Comparison of ENCODE assay signal across 1 cellular context in the genomic region with DNA sequence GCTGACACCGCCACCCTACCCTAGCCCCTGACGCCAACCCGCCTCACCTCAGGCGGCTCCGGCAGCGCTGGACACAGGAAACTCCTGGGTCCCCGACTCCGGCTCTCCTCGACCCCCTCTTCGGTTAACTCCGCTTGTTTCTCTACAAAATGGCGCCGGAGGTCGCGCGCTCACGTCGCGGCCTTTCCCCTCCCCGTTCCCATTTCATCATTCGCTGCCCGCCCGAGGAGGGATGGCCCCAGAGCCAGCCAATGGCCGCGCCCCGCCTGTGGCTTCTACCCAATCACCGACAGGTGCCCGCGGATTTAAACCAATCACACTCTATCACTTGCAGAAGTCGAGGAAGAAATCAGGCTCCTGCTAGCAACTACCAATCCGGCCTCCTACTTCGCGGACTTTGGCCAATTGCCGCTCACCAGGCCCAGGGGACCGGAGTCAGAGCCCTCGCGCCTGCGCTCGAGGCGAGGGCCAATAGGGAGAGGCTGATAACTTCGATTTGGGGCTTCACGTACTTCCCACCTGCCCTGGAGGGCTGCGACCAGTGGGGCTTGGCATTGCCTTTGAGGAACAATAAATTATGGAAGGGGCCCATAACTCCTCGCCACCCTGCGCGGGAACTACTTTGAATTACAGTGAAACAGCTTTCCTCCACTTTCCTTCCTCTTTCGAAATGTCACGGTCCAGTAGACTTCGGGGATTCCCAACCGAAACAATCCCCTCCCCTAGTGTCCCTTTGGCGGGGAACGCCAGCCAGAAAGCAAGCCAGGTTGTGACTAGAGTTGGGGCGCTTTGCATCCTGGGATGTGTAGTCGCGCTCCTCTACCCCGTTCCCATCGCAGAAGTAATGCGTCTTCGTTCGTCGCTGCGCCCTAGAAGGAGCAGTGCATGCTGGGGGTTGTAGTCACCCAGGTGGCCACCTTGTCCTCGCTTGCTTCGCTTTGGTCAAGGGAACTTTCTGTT.
A peak's percentile ranks its signal among the peaks of the same experiment; 100 is the strongest.
TF ChIP-seq lines count a peak whose summit lies in the region.

A gene (minus strand): TSS at position 146 of the 960 bp plus-strand sequence. CDS start 30,489 bp downstream, outside the sequence.

TF ChIP-seq in K562, 482 proteins besides CTCF, POLR2A, EP300 and RAD21 (continued from another document and continues in another):
- TF ChIP-seq, protein P1, sequence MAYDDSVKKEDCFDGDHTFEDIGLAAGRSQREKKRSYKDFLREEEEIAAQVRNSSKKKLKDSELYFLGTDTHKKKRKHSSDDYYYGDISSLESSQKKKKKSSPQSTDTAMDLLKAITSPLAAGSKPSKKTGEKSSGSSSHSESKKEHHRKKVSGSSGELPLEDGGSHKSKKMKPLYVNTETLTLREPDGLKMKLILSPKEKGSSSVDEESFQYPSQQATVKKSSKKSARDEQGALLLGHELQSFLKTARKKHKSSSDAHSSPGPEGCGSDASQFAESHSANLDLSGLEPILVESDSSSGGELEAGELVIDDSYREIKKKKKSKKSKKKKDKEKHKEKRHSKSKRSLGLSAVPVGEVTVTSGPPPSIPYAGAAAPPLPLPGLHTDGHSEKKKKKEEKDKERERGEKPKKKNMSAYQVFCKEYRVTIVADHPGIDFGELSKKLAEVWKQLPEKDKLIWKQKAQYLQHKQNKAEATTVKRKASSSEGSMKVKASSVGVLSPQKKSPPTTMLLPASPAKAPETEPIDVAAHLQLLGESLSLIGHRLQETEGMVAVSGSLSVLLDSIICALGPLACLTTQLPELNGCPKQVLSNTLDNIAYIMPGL (CRISPR knock-in tag; IDR thresholded peaks at IDR 0.05), result peak; percentile 52; the same call in 1 of the 2 replicates
- TF ChIP-seq TAF9B (IDR thresholded peaks at IDR 0.05; ENCODE audit: partially characterized antibody), result peak; percentile 79
- no peak; the same call in 1 of the 2 replicates for TF ChIP-seq ELF1 (tag; IDR thresholded peaks at IDR 0.05)
- peak; percentile 64 for TF ChIP-seq DIDO1 (tag; IDR thresholded peaks at IDR 0.05; ENCODE audit: low read depth)
- TF ChIP-seq, protein P2, sequence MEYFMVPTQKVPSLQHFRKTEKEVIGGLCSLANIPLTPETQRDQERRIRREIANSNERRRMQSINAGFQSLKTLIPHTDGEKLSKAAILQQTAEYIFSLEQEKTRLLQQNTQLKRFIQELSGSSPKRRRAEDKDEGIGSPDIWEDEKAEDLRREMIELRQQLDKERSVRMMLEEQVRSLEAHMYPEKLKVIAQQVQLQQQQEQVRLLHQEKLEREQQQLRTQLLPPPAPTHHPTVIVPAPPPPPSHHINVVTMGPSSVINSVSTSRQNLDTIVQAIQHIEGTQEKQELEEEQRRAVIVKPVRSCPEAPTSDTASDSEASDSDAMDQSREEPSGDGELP (CRISPR knock-in tag; IDR thresholded peaks at IDR 0.05; ENCODE audit: borderline replicate concordance), result peak; percentile 53; the same call in 1 of the 2 replicates
- no peak for TF ChIP-seq ZNF561 (CRISPR knock-in tag; conservative IDR thresholded peaks at IDR 0.05)
- peak; percentile 72; the same call in 1 of the 2 replicates for TF ChIP-seq POLR2AphosphoS5 (IDR thresholded peaks at IDR 0.05; ENCODE audit: control insufficient read depth, insufficient read depth, low read depth, low read length)
- TF ChIP-seq, protein P3, sequence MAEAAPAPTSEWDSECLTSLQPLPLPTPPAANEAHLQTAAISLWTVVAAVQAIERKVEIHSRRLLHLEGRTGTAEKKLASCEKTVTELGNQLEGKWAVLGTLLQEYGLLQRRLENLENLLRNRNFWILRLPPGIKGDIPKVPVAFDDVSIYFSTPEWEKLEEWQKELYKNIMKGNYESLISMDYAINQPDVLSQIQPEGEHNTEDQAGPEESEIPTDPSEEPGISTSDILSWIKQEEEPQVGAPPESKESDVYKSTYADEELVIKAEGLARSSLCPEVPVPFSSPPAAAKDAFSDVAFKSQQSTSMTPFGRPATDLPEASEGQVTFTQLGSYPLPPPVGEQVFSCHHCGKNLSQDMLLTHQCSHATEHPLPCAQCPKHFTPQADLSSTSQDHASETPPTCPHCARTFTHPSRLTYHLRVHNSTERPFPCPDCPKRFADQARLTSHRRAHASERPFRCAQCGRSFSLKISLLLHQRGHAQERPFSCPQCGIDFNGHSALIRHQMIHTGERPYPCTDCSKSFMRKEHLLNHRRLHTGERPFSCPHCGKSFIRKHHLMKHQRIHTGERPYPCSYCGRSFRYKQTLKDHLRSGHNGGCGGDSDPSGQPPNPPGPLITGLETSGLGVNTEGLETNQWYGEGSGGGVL (CRISPR knock-in tag; IDR thresholded peaks at IDR 0.05), result no peak
- peak; percentile 32; the same call in 1 of the 2 replicates for TF ChIP-seq MTA3 (IDR thresholded peaks at IDR 0.05; ENCODE audit: borderline replicate concordance)
- TF ChIP-seq ILK (tag; IDR thresholded peaks at IDR 0.05; ENCODE audit: borderline replicate concordance, low read depth), result no peak
- TF ChIP-seq, protein P4, sequence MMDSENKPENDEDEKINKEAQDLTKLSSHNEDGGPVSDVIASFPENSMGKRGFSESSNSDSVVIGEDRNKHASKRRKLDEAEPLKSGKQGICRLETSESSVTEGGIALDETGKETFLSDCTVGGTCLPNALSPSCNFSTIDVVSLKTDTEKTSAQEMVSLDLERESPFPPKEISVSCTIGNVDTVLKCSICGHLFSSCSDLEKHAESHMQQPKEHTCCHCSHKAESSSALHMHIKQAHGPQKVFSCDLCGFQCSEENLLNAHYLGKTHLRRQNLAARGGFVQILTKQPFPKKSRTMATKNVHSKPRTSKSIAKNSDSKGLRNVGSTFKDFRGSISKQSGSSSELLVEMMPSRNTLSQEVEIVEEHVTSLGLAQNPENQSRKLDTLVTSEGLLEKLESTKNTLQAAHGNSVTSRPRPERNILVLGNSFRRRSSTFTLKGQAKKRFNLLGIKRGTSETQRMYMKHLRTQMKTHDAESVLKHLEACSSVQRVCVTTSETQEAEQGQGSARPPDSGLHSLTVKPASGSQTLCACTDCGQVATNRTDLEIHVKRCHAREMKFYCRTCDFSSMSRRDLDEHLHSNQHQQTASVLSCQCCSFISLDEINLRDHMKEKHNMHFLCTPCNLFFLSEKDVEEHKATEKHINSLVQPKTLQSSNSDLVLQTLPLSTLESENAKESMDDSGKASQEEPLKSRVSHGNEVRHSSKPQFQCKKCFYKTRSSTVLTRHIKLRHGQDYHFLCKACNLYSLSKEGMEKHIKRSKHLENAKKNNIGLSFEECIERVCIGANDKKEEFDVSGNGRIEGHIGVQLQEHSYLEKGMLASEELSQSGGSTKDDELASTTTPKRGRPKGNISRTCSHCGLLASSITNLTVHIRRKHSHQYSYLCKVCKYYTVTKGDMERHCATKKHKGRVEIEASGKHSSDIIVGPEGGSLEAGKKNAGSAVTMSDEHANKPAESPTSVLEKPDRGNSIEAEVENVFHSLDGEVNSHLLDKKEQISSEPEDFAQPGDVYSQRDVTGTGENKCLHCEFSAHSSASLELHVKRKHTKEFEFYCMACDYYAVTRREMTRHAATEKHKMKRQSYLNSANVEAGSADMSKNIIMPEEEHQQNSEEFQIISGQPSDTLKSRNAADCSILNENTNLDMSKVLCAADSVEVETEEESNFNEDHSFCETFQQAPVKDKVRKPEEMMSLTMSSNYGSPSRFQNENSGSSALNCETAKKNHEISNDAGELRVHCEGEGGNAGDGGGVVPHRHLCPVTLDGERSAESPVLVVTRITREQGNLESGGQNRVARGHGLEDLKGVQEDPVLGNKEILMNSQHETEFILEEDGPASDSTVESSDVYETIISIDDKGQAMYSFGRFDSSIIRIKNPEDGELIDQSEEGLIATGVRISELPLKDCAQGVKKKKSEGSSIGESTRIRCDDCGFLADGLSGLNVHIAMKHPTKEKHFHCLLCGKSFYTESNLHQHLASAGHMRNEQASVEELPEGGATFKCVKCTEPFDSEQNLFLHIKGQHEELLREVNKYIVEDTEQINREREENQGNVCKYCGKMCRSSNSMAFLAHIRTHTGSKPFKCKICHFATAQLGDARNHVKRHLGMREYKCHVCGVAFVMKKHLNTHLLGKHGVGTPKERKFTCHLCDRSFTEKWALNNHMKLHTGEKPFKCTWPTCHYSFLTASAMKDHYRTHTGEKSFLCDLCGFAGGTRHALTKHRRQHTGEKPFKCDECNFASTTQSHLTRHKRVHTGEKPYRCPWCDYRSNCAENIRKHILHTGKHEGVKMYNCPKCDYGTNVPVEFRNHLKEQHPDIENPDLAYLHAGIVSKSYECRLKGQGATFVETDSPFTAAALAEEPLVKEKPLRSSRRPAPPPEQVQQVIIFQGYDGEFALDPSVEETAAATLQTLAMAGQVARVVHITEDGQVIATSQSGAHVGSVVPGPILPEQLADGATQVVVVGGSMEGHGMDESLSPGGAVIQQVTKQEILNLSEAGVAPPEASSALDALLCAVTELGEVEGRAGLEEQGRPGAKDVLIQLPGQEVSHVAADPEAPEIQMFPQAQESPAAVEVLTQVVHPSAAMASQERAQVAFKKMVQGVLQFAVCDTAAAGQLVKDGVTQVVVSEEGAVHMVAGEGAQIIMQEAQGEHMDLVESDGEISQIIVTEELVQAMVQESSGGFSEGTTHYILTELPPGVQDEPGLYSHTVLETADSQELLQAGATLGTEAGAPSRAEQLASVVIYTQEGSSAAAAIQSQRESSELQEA (IDR thresholded peaks at IDR 0.05; ENCODE audit: low read depth), result no peak
- no peak for TF ChIP-seq EZH2 (IDR thresholded peaks at IDR 0.05; ENCODE audit: borderline replicate concordance, low read depth, low read length)
- peak; percentile 77 for TF ChIP-seq TAF1 (IDR thresholded peaks at IDR 0.05; ENCODE audit: control insufficient read depth, extremely low read depth, insufficient read depth, low read length, severe bottlenecking)
- no peak for TF ChIP-seq KLF16 (IDR thresholded peaks at IDR 0.05)
- TF ChIP-seq, protein P5, sequence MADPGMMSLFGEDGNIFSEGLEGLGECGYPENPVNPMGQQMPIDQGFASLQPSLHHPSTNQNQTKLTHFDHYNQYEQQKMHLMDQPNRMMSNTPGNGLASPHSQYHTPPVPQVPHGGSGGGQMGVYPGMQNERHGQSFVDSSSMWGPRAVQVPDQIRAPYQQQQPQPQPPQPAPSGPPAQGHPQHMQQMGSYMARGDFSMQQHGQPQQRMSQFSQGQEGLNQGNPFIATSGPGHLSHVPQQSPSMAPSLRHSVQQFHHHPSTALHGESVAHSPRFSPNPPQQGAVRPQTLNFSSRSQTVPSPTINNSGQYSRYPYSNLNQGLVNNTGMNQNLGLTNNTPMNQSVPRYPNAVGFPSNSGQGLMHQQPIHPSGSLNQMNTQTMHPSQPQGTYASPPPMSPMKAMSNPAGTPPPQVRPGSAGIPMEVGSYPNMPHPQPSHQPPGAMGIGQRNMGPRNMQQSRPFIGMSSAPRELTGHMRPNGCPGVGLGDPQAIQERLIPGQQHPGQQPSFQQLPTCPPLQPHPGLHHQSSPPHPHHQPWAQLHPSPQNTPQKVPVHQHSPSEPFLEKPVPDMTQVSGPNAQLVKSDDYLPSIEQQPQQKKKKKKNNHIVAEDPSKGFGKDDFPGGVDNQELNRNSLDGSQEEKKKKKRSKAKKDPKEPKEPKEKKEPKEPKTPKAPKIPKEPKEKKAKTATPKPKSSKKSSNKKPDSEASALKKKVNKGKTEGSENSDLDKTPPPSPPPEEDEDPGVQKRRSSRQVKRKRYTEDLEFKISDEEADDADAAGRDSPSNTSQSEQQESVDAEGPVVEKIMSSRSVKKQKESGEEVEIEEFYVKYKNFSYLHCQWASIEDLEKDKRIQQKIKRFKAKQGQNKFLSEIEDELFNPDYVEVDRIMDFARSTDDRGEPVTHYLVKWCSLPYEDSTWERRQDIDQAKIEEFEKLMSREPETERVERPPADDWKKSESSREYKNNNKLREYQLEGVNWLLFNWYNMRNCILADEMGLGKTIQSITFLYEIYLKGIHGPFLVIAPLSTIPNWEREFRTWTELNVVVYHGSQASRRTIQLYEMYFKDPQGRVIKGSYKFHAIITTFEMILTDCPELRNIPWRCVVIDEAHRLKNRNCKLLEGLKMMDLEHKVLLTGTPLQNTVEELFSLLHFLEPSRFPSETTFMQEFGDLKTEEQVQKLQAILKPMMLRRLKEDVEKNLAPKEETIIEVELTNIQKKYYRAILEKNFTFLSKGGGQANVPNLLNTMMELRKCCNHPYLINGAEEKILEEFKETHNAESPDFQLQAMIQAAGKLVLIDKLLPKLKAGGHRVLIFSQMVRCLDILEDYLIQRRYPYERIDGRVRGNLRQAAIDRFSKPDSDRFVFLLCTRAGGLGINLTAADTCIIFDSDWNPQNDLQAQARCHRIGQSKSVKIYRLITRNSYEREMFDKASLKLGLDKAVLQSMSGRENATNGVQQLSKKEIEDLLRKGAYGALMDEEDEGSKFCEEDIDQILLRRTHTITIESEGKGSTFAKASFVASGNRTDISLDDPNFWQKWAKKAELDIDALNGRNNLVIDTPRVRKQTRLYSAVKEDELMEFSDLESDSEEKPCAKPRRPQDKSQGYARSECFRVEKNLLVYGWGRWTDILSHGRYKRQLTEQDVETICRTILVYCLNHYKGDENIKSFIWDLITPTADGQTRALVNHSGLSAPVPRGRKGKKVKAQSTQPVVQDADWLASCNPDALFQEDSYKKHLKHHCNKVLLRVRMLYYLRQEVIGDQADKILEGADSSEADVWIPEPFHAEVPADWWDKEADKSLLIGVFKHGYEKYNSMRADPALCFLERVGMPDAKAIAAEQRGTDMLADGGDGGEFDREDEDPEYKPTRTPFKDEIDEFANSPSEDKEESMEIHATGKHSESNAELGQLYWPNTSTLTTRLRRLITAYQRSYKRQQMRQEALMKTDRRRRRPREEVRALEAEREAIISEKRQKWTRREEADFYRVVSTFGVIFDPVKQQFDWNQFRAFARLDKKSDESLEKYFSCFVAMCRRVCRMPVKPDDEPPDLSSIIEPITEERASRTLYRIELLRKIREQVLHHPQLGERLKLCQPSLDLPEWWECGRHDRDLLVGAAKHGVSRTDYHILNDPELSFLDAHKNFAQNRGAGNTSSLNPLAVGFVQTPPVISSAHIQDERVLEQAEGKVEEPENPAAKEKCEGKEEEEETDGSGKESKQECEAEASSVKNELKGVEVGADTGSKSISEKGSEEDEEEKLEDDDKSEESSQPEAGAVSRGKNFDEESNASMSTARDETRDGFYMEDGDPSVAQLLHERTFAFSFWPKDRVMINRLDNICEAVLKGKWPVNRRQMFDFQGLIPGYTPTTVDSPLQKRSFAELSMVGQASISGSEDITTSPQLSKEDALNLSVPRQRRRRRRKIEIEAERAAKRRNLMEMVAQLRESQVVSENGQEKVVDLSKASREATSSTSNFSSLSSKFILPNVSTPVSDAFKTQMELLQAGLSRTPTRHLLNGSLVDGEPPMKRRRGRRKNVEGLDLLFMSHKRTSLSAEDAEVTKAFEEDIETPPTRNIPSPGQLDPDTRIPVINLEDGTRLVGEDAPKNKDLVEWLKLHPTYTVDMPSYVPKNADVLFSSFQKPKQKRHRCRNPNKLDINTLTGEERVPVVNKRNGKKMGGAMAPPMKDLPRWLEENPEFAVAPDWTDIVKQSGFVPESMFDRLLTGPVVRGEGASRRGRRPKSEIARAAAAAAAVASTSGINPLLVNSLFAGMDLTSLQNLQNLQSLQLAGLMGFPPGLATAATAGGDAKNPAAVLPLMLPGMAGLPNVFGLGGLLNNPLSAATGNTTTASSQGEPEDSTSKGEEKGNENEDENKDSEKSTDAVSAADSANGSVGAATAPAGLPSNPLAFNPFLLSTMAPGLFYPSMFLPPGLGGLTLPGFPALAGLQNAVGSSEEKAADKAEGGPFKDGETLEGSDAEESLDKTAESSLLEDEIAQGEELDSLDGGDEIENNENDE (IDR thresholded peaks at IDR 0.05; ENCODE audit: low read depth, low read length), result no peak
- TF ChIP-seq MAFG (tag; conservative IDR thresholded peaks at IDR 0.05), result no peak
